ENCODE assay signal across 8 cellular contexts in the genomic region with DNA sequence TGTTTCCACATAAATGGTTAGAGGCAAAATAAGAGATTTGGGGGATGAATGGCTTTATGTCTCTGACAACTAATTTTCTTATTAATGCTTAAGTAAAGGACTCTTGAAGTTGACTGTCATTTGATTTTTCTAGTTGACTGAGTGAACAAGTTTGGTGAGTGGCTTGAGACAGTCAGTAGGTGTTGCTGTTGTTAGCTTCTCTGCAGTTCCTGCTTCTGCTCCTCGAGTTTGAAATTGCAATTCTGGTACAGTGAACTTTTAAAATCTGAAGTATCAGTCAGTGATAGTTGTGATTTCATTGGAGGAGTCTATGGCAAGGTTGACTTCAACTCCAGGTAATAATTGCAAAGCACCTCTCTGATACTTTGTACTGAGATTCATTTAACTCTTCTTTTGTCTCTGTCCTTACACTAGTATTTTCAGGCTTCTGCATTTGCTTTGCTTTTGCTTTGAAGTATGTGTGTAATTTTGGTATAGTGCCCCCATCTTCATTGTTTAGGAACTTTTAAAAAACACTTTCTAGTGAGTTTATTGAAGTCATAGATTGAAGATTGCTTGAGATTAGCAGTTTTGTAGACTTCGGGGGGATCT. TPM values are rescaled to one million over a fixed set of nuclear protein-coding genes. Genes with fewer than 3 reads are reported as not detected.
DNase-seq lines count a peak whose midpoint lies in the region; ATAC-seq, FAIRE-seq and TF ChIP-seq lines count a peak whose summit lies in the region.

No MANE protein-coding gene starts in this region.

- H3K4me3 Mint-ChIP-seq in Calu3 (ENCODE audit: low read depth, unreplicated experiment): peak overlapping the region; percentile 99

- TF ChIP-seq CTCF in Calu3 (IDR thresholded peaks at IDR 0.05; ENCODE audit: unreplicated experiment) (no peak), SU-DHL-6 (IDR thresholded peaks at IDR 0.05; ENCODE audit: insufficient read depth, low read length, poor library complexity, severe bottlenecking) (no peak), epithelial cell of esophagus (IDR thresholded peaks at IDR 0.05; ENCODE audit: insufficient read depth, low read depth, low read length, missing control alignments) (peak; percentile 76), vagina (IDR thresholded peaks at IDR 0.05) (peak in 1 of 3 experiments; percentile 18)

- peaks cover 7% of the 10 kb centered on the region for H3F3A ChIP-seq in SU-DHL-6 (ENCODE audit: insufficient read depth)

- H3K9ac ChIP-seq in SU-DHL-6 (ENCODE audit: low read length): no peak overlapping the region

- no peaks in the 10 kb centered on the region for H3K9me2 ChIP-seq in SU-DHL-6 (replicated peaks; ENCODE audit: insufficient read depth, low read length)

- no peaks in the 10 kb centered on the region for H3K27me3 Mint-ChIP-seq in Calu3 (ENCODE audit: unreplicated experiment)

- peaks cover 29% of the 10 kb centered on the region for H3K36me3 Mint-ChIP-seq in Calu3 (ENCODE audit: insufficient read depth, unreplicated experiment)

- peaks cover 43% of the 10 kb centered on the region for H3K79me2 ChIP-seq in SU-DHL-6 (ENCODE audit: insufficient read depth, low read length)

- peak overlapping the region; percentile 0 for H3K27ac Mint-ChIP-seq in Calu3 (ENCODE audit: unreplicated experiment)

- BruUV-seq in Calu3 (replicated peaks; lab: Mats Ljungman, UMichigan): no TSS peak

- TF ChIP-seq POLR2A in H54 (IDR thresholded peaks at IDR 0.05; ENCODE audit: low read depth, low read length) (no peak), vagina (IDR thresholded peaks at IDR 0.05) (no peak)

- intact Hi-C loops in Calu3 (cut with micrococcal nuclease; ENCODE audit: unreplicated experiment): loop anchor here (1.0 to 10.0 kb wide), 6 partner anchors 81 to 532 kb away; no protein-coding TSS in a partner anchor
- intact Hi-C loops in vagina (cut with DNase I): loop anchor here (5.0 kb wide), 1 partner anchor 430 kb away; no protein-coding TSS in a partner anchor

- peaks cover 27% of the 10 kb centered on the region for H3K4me1 Mint-ChIP-seq in Calu3 (ENCODE audit: low read depth, unreplicated experiment)

- DNase-seq in Calu3 (no peak), H54 (ENCODE audit: insufficient read length, low spot score) (no peak), epithelial cell of esophagus (ENCODE audit: low read depth) (peak; percentile 68), vagina (ENCODE audit: extremely low spot score in 2 of 2) (no peak)

- CTCF ChIA-PET in Calu3 (lab: Charles Lee): interaction anchor here (1.8 to 2.1 kb wide), 2 partner anchors 81 to 184 kb away, joined by 4 read pairs; no protein-coding TSS in a partner anchor

- peak overlapping the region; percentile 77 for H3K4me2 ChIP-seq in SU-DHL-6 (ENCODE audit: low read depth, low read length, poor library complexity, severe bottlenecking)

- H2AFZ ChIP-seq in SU-DHL-6 (ENCODE audit: low read depth, low read length, severe bottlenecking) (no peak overlapping the region), neuron (ENCODE audit: low read depth, low read length) (no peak overlapping the region)

- no peak overlapping the region for H3K4me3 ChIP-seq in SU-DHL-6 (ENCODE audit: insufficient read depth, low read length, poor library complexity, severe bottlenecking)
- peak overlapping the region; percentile 89 for H3K4me3 ChIP-seq in epithelial cell of esophagus (ENCODE audit: low read length)
- H3K4me3 ChIP-seq in neuron (ENCODE audit: low read length): peak overlapping the region; percentile 80
- no peak overlapping the region for H3K4me3 ChIP-seq in vagina

- FAIRE-seq in H54 (lab: Jason Lieb, UNC): peak; percentile 6

- H3K27me3 ChIP-seq in SU-DHL-6 (ENCODE audit: low read length) (no peaks in the 10 kb centered on the region), neuron (ENCODE audit: insufficient read depth, low read length) (no peaks in the 10 kb centered on the region), vagina (no peaks in the 10 kb centered on the region)

- H4K20me1 ChIP-seq in SU-DHL-6 (ENCODE audit: low read depth, low read length): no peaks in the 10 kb centered on the region

- H3K27ac ChIP-seq in SU-DHL-6 (ENCODE audit: low read depth, low read length): no peak overlapping the region
- no peak overlapping the region for H3K27ac ChIP-seq in vagina

- ATAC-seq in esophagus mucosa (no peak), GM18870 (IDR thresholded peaks at IDR 0.05; ENCODE audit: unreplicated experiment) (no peak)

- H3K9me3 ChIP-seq in SU-DHL-6 (ENCODE audit: insufficient read depth, low read length) (no peaks in the 10 kb centered on the region), neuron (ENCODE audit: low read length) (no peaks in the 10 kb centered on the region), vagina (no peaks in the 10 kb centered on the region)

- H3K4me1 ChIP-seq in neuron (ENCODE audit: insufficient read depth, low read length) (peaks cover 18% of the 10 kb centered on the region), vagina (peaks cover 16% of the 10 kb centered on the region)

- no peaks in the 10 kb centered on the region for H3K9me3 Mint-ChIP-seq in Calu3 (ENCODE audit: low read depth, unreplicated experiment)

- H3K36me3 ChIP-seq in SU-DHL-6 (ENCODE audit: low read length) (no peaks in the 10 kb centered on the region), neuron (ENCODE audit: insufficient read depth, low read length) (no peaks in the 10 kb centered on the region), vagina (no peaks in the 10 kb centered on the region)

RNA-seq across cellular contexts. Expression of gene SIPA1L1, which starts 2.5 kb away (rescaled TPM):
- total RNA-seq in Calu3 (2022): 36.5 and 45.9 TPM in 2 replicates
- total RNA-seq in esophagus mucosa: 36.1 TPM
- total RNA-seq in vagina: 18.7 TPM

Comparison
In these comparisons a context has a peak if more than half of its experiments do, and no peak if none do; other contexts are left out.
1. H3K4me3 ChIP-seq: peak in epithelial cell of esophagus (single experiment) and neuron (single experiment); none in SU-DHL-6 (single experiment) and vagina (0 of 2).